8 cellular contexts compared by ENCODE assay signal in the genomic region with DNA sequence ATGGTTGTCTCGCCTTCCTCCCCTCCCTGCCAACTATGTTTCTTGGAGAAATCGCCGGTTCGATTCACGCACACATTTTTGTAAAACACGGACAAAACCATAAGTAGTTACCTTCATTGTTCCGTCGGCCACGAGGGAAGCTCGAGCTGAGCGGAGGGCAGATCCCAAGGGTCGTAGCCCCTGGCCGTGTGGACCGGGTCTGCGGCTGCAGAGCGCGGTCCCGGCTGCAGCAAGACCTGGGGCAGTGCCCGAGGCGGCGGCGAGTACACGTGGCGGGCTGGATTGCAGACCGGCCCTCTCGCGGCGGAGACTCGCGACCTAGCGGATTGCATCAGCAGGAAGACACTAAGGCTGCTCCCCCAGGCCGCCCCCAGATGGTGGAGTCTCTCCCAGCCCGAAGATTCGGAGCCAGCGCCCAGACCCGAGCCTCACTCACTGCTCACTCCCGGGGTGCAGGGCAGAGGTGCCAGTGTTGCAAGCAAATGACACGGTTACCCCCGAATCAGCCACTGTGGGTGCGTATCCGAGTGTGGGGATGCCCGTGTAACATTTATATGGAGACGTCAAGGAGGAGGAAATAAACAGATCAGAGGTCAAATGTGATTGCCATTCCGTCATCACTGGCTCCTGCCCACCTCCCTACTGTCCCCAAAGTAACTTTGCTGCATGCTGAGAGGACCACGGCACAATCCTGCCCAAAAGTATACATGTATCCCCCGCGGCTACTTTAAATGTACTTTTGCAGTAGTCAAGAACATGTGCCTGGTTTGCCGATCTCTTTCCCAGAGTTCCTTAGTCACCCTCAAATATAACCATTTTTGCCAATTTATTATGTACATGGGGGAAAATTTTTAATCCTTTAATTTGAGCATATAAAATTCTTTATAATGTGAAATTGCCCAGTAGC. TPM values are rescaled to one million over a fixed set of nuclear protein-coding genes. Genes with fewer than 3 reads are reported as not detected.
DNase-seq lines count a peak whose midpoint lies in the region; ATAC-seq and TF ChIP-seq lines count a peak whose summit lies in the region.

A gene with protein sequence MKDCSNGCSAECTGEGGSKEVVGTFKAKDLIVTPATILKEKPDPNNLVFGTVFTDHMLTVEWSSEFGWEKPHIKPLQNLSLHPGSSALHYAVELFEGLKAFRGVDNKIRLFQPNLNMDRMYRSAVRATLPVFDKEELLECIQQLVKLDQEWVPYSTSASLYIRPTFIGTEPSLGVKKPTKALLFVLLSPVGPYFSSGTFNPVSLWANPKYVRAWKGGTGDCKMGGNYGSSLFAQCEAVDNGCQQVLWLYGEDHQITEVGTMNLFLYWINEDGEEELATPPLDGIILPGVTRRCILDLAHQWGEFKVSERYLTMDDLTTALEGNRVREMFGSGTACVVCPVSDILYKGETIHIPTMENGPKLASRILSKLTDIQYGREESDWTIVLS (minus strand): TSS at position 286 of the 907 bp plus-strand sequence. CDS start 169 bp downstream, at position 117.

- POLR2A ChIA-PET in activated CD8-positive, alpha-beta T cell treated with anti-CD3 and anti-CD28 coated beads for 36 hours (lab: Charles Lee), result interaction anchor here (0.7 to 3.2 kb wide), 6 partner anchors 21 to 110 kb away, joined by 3 to 12 read pairs (median 4); no protein-coding TSS in a partner anchor

- TF ChIP-seq CTCF in DOHH2 (IDR thresholded peaks at IDR 0.05; ENCODE audit: low read depth, low read length, poor library complexity, severe bottlenecking) (no peak), MM.1S (IDR thresholded peaks at IDR 0.05; ENCODE audit: low read length) (no peak)
- no peak for TF ChIP-seq CTCF in activated CD8-positive, alpha-beta T cell treated with anti-CD3 and anti-CD28 coated beads for 36 hours (IDR thresholded peaks at IDR 0.05)

- H3K9ac ChIP-seq in MM.1S (ENCODE audit: low read length), result no peak within 1 kb of the TSS; the same call in 1 of the 2 replicates

- peaks cover 64% of the 10 kb centered on the region for H3K4me1 ChIP-seq in DOHH2 (ENCODE audit: control insufficient read depth, low read length)
- peaks cover 29% of the 10 kb centered on the region for H3K4me1 ChIP-seq in MM.1S (ENCODE audit: low read length)
- peaks cover 0 to 4% of the 10 kb centered on the region in 2 donors for H3K4me1 ChIP-seq in esophagus (ENCODE audit: control insufficient read depth in 2 of 2, insufficient read depth in 2 of 2, low read length in 1 of 2)

- H3K27ac Mint-ChIP-seq in activated CD8-positive, alpha-beta T cell treated with anti-CD3 and anti-CD28 coated beads for 36 hours, result peak within 1 kb of the TSS; percentile 84
- H3K27ac Mint-ChIP-seq in stimulated activated naive CD8-positive, alpha-beta T cell treated with anti-CD3 and anti-CD28 coated beads, Interleukin-15, amount 100 ng/mL, for 72 hours, result peak within 1 kb of the TSS; percentile 93 to 100

- peaks cover 46% of the 10 kb centered on the region for H3K36me3 ChIP-seq in DOHH2 (ENCODE audit: control insufficient read depth, low read length)
- H3K36me3 ChIP-seq in MM.1S (replicated peaks; ENCODE audit: insufficient read depth, low read length), result no peaks in the 10 kb centered on the region
- no peaks in the 10 kb centered on the region for H3K36me3 ChIP-seq in esophagus (ENCODE audit: control insufficient read depth in 2 of 2, insufficient read depth in 2 of 2, low read length in 1 of 2)

- peak within 1 kb of the TSS; percentile 75 for H3K4me3 Mint-ChIP-seq in activated CD8-positive, alpha-beta T cell treated with anti-CD3 and anti-CD28 coated beads for 36 hours
- peak within 1 kb of the TSS; percentile 90 to 97 for H3K4me3 Mint-ChIP-seq in stimulated activated naive CD8-positive, alpha-beta T cell treated with anti-CD3 and anti-CD28 coated beads, Interleukin-15, amount 100 ng/mL, for 72 hours

- H3K4me1 Mint-ChIP-seq in activated CD8-positive, alpha-beta T cell treated with anti-CD3 and anti-CD28 coated beads for 36 hours (ENCODE audit: low read depth), result peaks cover 46% of the 10 kb centered on the region
- H3K4me1 Mint-ChIP-seq in stimulated activated naive CD8-positive, alpha-beta T cell treated with anti-CD3 and anti-CD28 coated beads, Interleukin-15, amount 100 ng/mL, for 72 hours, result peaks cover 53% of the 10 kb centered on the region

- H3F3A ChIP-seq in DOHH2 (ENCODE audit: control insufficient read depth, insufficient read depth) (peaks cover 25% of the 10 kb centered on the region), MM.1S (ENCODE audit: insufficient read depth, low read length) (peaks cover 18% of the 10 kb centered on the region)

- H3K27me3 ChIP-seq in DOHH2 (ENCODE audit: control insufficient read depth, low read length) (no peaks in the 10 kb centered on the region; the same call in 1 of the 2 replicates), MM.1S (replicated peaks; ENCODE audit: insufficient read depth, low read length) (peaks cover 90% of the 10 kb centered on the region), esophagus (ENCODE audit: control insufficient read depth in 1 of 2, insufficient read depth in 2 of 2, low read length in 2 of 2) (no peaks in the 10 kb centered on the region)

- H2AFZ ChIP-seq in MM.1S (ENCODE audit: low read length), result peak within 1 kb of the TSS; percentile 35

- H3K27ac ChIP-seq in DOHH2 (ENCODE audit: low read depth, low read length), result peak within 1 kb of the TSS; percentile 81
- no peak within 1 kb of the TSS for H3K27ac ChIP-seq in MM.1S (ENCODE audit: low read length)
- H3K27ac ChIP-seq in esophagus (ENCODE audit: low read depth in 2 of 2, low read length in 1 of 2), result no peak within 1 kb of the TSS

- H3K27me3 Mint-ChIP-seq in activated CD8-positive, alpha-beta T cell treated with anti-CD3 and anti-CD28 coated beads for 36 hours, result peaks cover 32% of the 10 kb centered on the region
- peaks cover 16% of the 10 kb centered on the region for H3K27me3 Mint-ChIP-seq in stimulated activated naive CD8-positive, alpha-beta T cell treated with anti-CD3 and anti-CD28 coated beads, Interleukin-15, amount 100 ng/mL, for 72 hours

- CTCF ChIA-PET in activated CD8-positive, alpha-beta T cell treated with anti-CD3 and anti-CD28 coated beads for 36 hours (lab: Charles Lee), result no interaction called here

- intact Hi-C loops in activated CD8-positive, alpha-beta T cell treated with anti-CD3 and anti-CD28 coated beads for 36 hours (cut with micrococcal nuclease), result loop anchor here (5.0 kb wide), 2 partner anchors 47 to 112 kb away; no protein-coding TSS in a partner anchor

- no peaks in the 10 kb centered on the region for H3K9me3 ChIP-seq in DOHH2 (ENCODE audit: control insufficient read depth, insufficient read depth, low read length)
- no peaks in the 10 kb centered on the region for H3K9me3 ChIP-seq in MM.1S (replicated peaks; ENCODE audit: insufficient read depth, low read length)
- H3K9me3 ChIP-seq in esophagus (ENCODE audit: control insufficient read depth in 2 of 2, insufficient read depth in 1 of 2, low read depth in 1 of 2, low read length in 1 of 2), result no peaks in the 10 kb centered on the region

- H3K4me2 ChIP-seq in DOHH2 (ENCODE audit: low read length) (peak within 1 kb of the TSS; percentile 89), MM.1S (ENCODE audit: low read depth, low read length) (peak within 1 kb of the TSS; percentile 96)

- H3K4me3 ChIP-seq in DOHH2 (ENCODE audit: low read length) (peak within 1 kb of the TSS; percentile 98), MM.1S (ENCODE audit: low read length) (peak within 1 kb of the TSS; percentile 60), esophagus (ENCODE audit: low read depth in 1 of 2, low read length in 2 of 2) (peak within 1 kb of the TSS; percentile 31 to 35)

- ATAC-seq in GM21825 (IDR thresholded peaks at IDR 0.05; ENCODE audit: unreplicated experiment), result peak; percentile 32
- ATAC-seq in activated CD8-positive, alpha-beta T cell treated with anti-CD3 and anti-CD28 coated beads for 36 hours, result peak; percentile 66
- ATAC-seq in stimulated activated naive CD8-positive, alpha-beta T cell treated with anti-CD3 and anti-CD28 coated beads, Interleukin-15, amount 100 ng/mL, for 72 hours, result peak; percentile 80

- no peaks in the 10 kb centered on the region for H3K9me2 ChIP-seq in DOHH2 (replicated peaks; ENCODE audit: control insufficient read depth, low read length)
- no peaks in the 10 kb centered on the region for H3K9me2 ChIP-seq in MM.1S (replicated peaks; ENCODE audit: insufficient read depth, low read length)

- DNase-seq in MM.1S (peak; percentile 30), mucosa of gallbladder (ENCODE audit: low spot score) (peak; percentile 50), SHP77 (lab: John Stamatoyannopoulos, UW) (no peak)
- peak; percentile 70 for DNase-seq in activated CD8-positive, alpha-beta T cell treated with anti-CD3 and anti-CD28 coated beads for 36 hours
- peak; percentile 72 to 76 for DNase-seq in stimulated activated naive CD8-positive, alpha-beta T cell treated with anti-CD3 and anti-CD28 coated beads, Interleukin-15, amount 100 ng/mL, for 72 hours

- H4K20me1 ChIP-seq in DOHH2 (ENCODE audit: control insufficient read depth, insufficient read depth, low read depth, low read length) (peaks cover 4% of the 10 kb centered on the region; the same call in 1 of the 2 replicates), MM.1S (ENCODE audit: insufficient read depth, low read length) (peaks cover 8% of the 10 kb centered on the region)

- peaks cover 57% of the 10 kb centered on the region for H3K79me2 ChIP-seq in DOHH2 (ENCODE audit: control insufficient read depth, low read length)
- H3K79me2 ChIP-seq in MM.1S (ENCODE audit: low read length), result no peaks in the 10 kb centered on the region

- no peaks in the 10 kb centered on the region for H3K9me3 Mint-ChIP-seq in activated CD8-positive, alpha-beta T cell treated with anti-CD3 and anti-CD28 coated beads for 36 hours
- no peaks in the 10 kb centered on the region for H3K9me3 Mint-ChIP-seq in stimulated activated naive CD8-positive, alpha-beta T cell treated with anti-CD3 and anti-CD28 coated beads, Interleukin-15, amount 100 ng/mL, for 72 hours

- H3K36me3 Mint-ChIP-seq in activated CD8-positive, alpha-beta T cell treated with anti-CD3 and anti-CD28 coated beads for 36 hours (ENCODE audit: low read depth), result peaks cover 25% of the 10 kb centered on the region

- 8 to 11% methylated on average over 48 of the region's 48 CpGs for WGBS in esophagus, 2 donors

RNA-seq across cellular contexts. Expression of the gene that starts here (rescaled TPM):
- 10 to 100 TPM; 53.3 to 55.6 TPM for total RNA-seq in activated CD8-positive, alpha-beta T cell treated with anti-CD3 and anti-CD28 coated beads for 36 hours
- polyA plus RNA-seq in esophagus, result 1 to 10 TPM in 1 of 2 donors, under 1 TPM in 1; 0.38 to 1.0 TPM
- 18.3 TPM for total RNA-seq in mucosa of gallbladder

Comparison
In these comparisons a context has a peak if more than half of its experiments do, and no peak if none do; other contexts are left out.
1. H3K4me3 ChIP-seq: peak in every context shown above with its lines; median percentile 98 in DOHH2; 60 in MM.1S; 33 in esophagus.
2. DNase-seq: peak in MM.1S (single experiment), activated CD8-positive, alpha-beta T cell treated with anti-CD3 and anti-CD28 coated beads for 36 hours (single experiment), mucosa of gallbladder (single experiment) and stimulated activated naive CD8-positive, alpha-beta T cell treated with anti-CD3 and anti-CD28 coated beads, Interleukin-15, amount 100 ng/mL, for 72 hours (2 of 2); none in SHP77 (0 of 2).
3. Peak in every context shown above with its lines, with median percentiles within 50 percentile points of each other: ATAC-seq.